ENCODE assay signal across 1 cellular context in the genomic region with DNA sequence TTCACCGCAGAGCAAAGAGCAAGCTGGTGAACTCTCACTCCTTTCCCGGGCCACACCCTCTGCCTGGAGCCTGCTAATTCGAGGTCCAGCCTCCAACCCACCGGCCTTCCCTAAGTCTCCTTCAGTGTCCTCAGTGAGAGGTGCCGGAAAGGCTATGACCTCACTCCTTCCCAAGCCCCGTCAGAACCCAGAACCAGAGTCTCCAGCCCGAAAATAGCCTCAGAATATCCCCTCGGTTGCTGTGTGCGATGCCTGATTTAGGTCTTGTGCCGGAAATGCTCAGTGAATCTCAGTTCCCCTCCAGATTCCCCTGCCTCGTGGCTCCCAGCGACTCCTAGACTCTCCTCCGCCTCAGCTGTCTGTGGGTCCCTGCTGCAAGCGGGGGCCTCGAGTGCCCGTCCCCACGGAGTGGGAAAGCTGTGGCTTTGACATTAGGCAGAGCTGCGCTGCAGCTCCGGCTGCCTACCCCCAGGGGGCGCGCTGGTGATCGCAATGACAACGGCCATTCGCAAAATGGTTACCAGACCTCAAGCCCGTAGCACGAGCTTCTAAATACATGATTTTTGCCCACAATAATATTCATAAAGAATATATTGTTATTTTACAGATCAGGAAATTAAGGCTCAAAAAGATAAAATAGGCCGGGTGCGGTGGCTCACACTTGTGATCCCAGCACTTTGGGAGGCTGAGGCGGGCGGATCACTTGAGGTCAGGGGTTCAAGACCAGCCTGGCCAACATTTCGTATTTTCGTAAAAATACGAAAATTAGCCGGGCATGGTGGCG.
TF ChIP-seq lines count a peak whose summit lies in the region.

No MANE protein-coding gene starts in this region.

TF ChIP-seq in HepG2, 621 proteins besides CTCF, POLR2A, EP300 and RAD21 (continued from another document and continues in another):
- TF ChIP-seq, protein P1, sequence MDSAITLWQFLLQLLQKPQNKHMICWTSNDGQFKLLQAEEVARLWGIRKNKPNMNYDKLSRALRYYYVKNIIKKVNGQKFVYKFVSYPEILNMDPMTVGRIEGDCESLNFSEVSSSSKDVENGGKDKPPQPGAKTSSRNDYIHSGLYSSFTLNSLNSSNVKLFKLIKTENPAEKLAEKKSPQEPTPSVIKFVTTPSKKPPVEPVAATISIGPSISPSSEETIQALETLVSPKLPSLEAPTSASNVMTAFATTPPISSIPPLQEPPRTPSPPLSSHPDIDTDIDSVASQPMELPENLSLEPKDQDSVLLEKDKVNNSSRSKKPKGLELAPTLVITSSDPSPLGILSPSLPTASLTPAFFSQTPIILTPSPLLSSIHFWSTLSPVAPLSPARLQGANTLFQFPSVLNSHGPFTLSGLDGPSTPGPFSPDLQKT (CRISPR knock-in tag; IDR thresholded peaks at IDR 0.05; ENCODE audit: borderline replicate concordance), result no peak
- no peak for TF ChIP-seq SIN3B (IDR thresholded peaks at IDR 0.05; ENCODE audit: low read length)
- TF ChIP-seq, protein P2, sequence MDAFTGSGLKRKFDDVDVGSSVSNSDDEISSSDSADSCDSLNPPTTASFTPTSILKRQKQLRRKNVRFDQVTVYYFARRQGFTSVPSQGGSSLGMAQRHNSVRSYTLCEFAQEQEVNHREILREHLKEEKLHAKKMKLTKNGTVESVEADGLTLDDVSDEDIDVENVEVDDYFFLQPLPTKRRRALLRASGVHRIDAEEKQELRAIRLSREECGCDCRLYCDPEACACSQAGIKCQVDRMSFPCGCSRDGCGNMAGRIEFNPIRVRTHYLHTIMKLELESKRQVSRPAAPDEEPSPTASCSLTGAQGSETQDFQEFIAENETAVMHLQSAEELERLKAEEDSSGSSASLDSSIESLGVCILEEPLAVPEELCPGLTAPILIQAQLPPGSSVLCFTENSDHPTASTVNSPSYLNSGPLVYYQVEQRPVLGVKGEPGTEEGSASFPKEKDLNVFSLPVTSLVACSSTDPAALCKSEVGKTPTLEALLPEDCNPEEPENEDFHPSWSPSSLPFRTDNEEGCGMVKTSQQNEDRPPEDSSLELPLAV (CRISPR knock-in tag; conservative IDR thresholded peaks at IDR 0.05; ENCODE audit: low read depth), result no peak
- TF ChIP-seq ZSCAN30 (CRISPR knock-in tag; IDR thresholded peaks at IDR 0.05), result no peak
- TF ChIP-seq EED (CRISPR knock-in tag; IDR thresholded peaks at IDR 0.05), result no peak
- no peak for TF ChIP-seq IKZF4 (CRISPR knock-in tag; IDR thresholded peaks at IDR 0.05; ENCODE audit: borderline replicate concordance, low read depth, not compliant biosample characterization)
- TF ChIP-seq NBN (conservative IDR thresholded peaks at IDR 0.05), result no peak
- no peak for TF ChIP-seq SMAD1 (CRISPR knock-in tag; IDR thresholded peaks at IDR 0.05; ENCODE audit: borderline replicate concordance, low read depth)
- TF ChIP-seq RARA (CRISPR knock-in tag; IDR thresholded peaks at IDR 0.05), result no peak
- TF ChIP-seq ZSCAN22 (CRISPR knock-in tag; IDR thresholded peaks at IDR 0.05), result no peak
- TF ChIP-seq POLR2AphosphoS2 (IDR thresholded peaks at IDR 0.05; ENCODE audit: low read depth, low read length), result no peak
- no peak for TF ChIP-seq REL (CRISPR knock-in tag; conservative IDR thresholded peaks at IDR 0.05)
- TF ChIP-seq, protein P3, sequence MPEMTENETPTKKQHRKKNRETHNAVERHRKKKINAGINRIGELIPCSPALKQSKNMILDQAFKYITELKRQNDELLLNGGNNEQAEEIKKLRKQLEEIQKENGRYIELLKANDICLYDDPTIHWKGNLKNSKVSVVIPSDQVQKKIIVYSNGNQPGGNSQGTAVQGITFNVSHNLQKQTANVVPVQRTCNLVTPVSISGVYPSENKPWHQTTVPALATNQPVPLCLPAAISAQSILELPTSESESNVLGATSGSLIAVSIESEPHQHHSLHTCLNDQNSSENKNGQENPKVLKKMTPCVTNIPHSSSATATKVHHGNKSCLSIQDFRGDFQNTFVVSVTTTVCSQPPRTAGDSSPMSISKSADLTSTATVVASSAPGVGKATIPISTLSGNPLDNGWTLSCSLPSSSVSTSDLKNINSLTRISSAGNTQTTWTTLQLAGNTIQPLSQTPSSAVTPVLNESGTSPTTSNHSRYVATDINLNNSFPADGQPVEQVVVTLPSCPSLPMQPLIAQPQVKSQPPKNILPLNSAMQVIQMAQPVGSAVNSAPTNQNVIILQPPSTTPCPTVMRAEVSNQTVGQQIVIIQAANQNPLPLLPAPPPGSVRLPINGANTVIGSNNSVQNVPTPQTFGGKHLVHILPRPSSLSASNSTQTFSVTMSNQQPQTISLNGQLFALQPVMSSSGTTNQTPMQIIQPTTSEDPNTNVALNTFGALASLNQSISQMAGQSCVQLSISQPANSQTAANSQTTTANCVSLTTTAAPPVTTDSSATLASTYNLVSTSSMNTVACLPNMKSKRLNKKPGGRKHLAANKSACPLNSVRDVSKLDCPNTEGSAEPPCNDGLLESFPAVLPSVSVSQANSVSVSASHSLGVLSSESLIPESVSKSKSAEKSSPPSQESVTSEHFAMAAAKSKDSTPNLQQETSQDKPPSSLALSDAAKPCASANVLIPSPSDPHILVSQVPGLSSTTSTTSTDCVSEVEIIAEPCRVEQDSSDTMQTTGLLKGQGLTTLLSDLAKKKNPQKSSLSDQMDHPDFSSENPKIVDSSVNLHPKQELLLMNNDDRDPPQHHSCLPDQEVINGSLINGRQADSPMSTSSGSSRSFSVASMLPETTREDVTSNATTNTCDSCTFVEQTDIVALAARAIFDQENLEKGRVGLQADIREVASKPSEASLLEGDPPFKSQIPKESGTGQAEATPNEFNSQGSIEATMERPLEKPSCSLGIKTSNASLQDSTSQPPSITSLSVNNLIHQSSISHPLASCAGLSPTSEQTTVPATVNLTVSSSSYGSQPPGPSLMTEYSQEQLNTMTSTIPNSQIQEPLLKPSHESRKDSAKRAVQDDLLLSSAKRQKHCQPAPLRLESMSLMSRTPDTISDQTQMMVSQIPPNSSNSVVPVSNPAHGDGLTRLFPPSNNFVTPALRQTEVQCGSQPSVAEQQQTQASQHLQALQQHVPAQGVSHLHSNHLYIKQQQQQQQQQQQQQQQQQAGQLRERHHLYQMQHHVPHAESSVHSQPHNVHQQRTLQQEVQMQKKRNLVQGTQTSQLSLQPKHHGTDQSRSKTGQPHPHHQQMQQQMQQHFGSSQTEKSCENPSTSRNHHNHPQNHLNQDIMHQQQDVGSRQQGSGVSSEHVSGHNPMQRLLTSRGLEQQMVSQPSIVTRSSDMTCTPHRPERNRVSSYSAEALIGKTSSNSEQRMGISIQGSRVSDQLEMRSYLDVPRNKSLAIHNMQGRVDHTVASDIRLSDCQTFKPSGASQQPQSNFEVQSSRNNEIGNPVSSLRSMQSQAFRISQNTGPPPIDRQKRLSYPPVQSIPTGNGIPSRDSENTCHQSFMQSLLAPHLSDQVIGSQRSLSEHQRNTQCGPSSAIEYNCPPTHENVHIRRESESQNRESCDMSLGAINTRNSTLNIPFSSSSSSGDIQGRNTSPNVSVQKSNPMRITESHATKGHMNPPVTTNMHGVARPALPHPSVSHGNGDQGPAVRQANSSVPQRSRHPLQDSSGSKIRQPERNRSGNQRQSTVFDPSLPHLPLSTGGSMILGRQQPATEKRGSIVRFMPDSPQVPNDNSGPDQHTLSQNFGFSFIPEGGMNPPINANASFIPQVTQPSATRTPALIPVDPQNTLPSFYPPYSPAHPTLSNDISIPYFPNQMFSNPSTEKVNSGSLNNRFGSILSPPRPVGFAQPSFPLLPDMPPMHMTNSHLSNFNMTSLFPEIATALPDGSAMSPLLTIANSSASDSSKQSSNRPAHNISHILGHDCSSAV (CRISPR knock-in tag; IDR thresholded peaks at IDR 0.05; ENCODE audit: borderline replicate concordance), result no peak
- TF ChIP-seq KLF16 (CRISPR knock-in tag; IDR thresholded peaks at IDR 0.05), result no peak; a peak in 1 of 4 replicates
- TF ChIP-seq, protein P4, sequence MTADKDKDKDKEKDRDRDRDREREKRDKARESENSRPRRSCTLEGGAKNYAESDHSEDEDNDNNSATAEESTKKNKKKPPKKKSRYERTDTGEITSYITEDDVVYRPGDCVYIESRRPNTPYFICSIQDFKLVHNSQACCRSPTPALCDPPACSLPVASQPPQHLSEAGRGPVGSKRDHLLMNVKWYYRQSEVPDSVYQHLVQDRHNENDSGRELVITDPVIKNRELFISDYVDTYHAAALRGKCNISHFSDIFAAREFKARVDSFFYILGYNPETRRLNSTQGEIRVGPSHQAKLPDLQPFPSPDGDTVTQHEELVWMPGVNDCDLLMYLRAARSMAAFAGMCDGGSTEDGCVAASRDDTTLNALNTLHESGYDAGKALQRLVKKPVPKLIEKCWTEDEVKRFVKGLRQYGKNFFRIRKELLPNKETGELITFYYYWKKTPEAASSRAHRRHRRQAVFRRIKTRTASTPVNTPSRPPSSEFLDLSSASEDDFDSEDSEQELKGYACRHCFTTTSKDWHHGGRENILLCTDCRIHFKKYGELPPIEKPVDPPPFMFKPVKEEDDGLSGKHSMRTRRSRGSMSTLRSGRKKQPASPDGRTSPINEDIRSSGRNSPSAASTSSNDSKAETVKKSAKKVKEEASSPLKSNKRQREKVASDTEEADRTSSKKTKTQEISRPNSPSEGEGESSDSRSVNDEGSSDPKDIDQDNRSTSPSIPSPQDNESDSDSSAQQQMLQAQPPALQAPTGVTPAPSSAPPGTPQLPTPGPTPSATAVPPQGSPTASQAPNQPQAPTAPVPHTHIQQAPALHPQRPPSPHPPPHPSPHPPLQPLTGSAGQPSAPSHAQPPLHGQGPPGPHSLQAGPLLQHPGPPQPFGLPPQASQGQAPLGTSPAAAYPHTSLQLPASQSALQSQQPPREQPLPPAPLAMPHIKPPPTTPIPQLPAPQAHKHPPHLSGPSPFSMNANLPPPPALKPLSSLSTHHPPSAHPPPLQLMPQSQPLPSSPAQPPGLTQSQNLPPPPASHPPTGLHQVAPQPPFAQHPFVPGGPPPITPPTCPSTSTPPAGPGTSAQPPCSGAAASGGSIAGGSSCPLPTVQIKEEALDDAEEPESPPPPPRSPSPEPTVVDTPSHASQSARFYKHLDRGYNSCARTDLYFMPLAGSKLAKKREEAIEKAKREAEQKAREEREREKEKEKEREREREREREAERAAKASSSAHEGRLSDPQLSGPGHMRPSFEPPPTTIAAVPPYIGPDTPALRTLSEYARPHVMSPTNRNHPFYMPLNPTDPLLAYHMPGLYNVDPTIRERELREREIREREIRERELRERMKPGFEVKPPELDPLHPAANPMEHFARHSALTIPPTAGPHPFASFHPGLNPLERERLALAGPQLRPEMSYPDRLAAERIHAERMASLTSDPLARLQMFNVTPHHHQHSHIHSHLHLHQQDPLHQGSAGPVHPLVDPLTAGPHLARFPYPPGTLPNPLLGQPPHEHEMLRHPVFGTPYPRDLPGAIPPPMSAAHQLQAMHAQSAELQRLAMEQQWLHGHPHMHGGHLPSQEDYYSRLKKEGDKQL (CRISPR knock-in tag; IDR thresholded peaks at IDR 0.05; ENCODE audit: low read depth), result no peak
- no peak for TF ChIP-seq FLYWCH1 (CRISPR knock-in tag; IDR thresholded peaks at IDR 0.05)
- 0 out of 2 replicates have a peak, but pooled peaks have one; percentile 53 for TF ChIP-seq ZNF30 (CRISPR knock-in tag; IDR thresholded peaks at IDR 0.05)
- no peak for TF ChIP-seq SATB2 (CRISPR knock-in tag; IDR thresholded peaks at IDR 0.05)
- TF ChIP-seq SETDB1 (CRISPR knock-in tag; IDR thresholded peaks at IDR 0.05; ENCODE audit: borderline replicate concordance), result no peak
- peak; percentile 35; the same call in 1 of the 2 replicates for TF ChIP-seq BCL6 (CRISPR knock-in tag; IDR thresholded peaks at IDR 0.05)
- no peak for TF ChIP-seq GATA4 (IDR thresholded peaks at IDR 0.05; ENCODE audit: borderline replicate concordance, low read depth)
- TF ChIP-seq JDP2 (CRISPR knock-in tag; IDR thresholded peaks at IDR 0.05; ENCODE audit: borderline replicate concordance), result no peak
- TF ChIP-seq NFIC (IDR thresholded peaks at IDR 0.05; ENCODE audit: low read length), result no peak
- no peak; the same call in 1 of the 2 replicates for TF ChIP-seq NFKB2 (CRISPR knock-in tag; IDR thresholded peaks at IDR 0.05; ENCODE audit: borderline replicate concordance)
- no peak for TF ChIP-seq PAF1 (CRISPR knock-in tag; IDR thresholded peaks at IDR 0.05)
- TF ChIP-seq SALL1 (CRISPR knock-in tag; IDR thresholded peaks at IDR 0.05), result peak; percentile 41; the same call in 1 of the 2 replicates
- no peak for TF ChIP-seq ASH2L (IDR thresholded peaks at IDR 0.05; ENCODE audit: insufficient read length, low read depth, low read length)
- TF ChIP-seq, protein P5, sequence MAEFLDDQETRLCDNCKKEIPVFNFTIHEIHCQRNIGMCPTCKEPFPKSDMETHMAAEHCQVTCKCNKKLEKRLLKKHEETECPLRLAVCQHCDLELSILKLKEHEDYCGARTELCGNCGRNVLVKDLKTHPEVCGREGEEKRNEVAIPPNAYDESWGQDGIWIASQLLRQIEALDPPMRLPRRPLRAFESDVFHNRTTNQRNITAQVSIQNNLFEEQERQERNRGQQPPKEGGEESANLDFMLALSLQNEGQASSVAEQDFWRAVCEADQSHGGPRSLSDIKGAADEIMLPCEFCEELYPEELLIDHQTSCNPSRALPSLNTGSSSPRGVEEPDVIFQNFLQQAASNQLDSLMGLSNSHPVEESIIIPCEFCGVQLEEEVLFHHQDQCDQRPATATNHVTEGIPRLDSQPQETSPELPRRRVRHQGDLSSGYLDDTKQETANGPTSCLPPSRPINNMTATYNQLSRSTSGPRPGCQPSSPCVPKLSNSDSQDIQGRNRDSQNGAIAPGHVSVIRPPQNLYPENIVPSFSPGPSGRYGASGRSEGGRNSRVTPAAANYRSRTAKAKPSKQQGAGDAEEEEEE (CRISPR knock-in tag; IDR thresholded peaks at IDR 0.05; ENCODE audit: borderline replicate concordance), result no peak
- TF ChIP-seq KLF13 (CRISPR knock-in tag; IDR thresholded peaks at IDR 0.05), result no peak
- TF ChIP-seq, protein P6, sequence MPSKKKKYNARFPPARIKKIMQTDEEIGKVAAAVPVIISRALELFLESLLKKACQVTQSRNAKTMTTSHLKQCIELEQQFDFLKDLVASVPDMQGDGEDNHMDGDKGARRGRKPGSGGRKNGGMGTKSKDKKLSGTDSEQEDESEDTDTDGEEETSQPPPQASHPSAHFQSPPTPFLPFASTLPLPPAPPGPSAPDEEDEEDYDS (CRISPR knock-in tag; IDR thresholded peaks at IDR 0.05), result no peak
